In genomic region chr18:46649071-46649862, GRCh38 we compare ENCODE assay signal across 27 cellular contexts. TPM values are rescaled to one million over a fixed set of nuclear protein-coding genes. Genes with fewer than 3 reads are reported as not detected.
"Had no signal": no experiment of that assay in that cellular context is flagged by ENCODE, and none has a peak within 500 bp of the region (broad histone marks: within the 10 kb centered on the region; RNA-seq: fewer than 3 reads in every experiment).

No MANE protein-coding gene starts in this region.

- H3K27me3 ChIP-seq: brain microvascular endothelial cell, neural progenitor cell, right lobe of liver, thyroid gland, upper lobe of left lung had no signal

- H3K4me1 ChIP-seq: neural progenitor cell, right lobe of liver, upper lobe of left lung had no signal

- H3K36me3 ChIP-seq: brain microvascular endothelial cell, neural progenitor cell, right lobe of liver, thyroid gland, upper lobe of left lung had no signal

- H2AFZ ChIP-seq: neural progenitor cell had no signal

- H3K9me3 ChIP-seq: right lobe of liver, thyroid gland, upper lobe of left lung had no signal

- ATAC-seq: effector memory CD8-positive, alpha-beta T cell; natural killer cell; right lobe of liver; stimulated activated effector memory CD8-positive, alpha-beta T cell treated with anti-CD3 and anti-CD28 coated beads, Interleukin-12 subunit alpha, Interleukin-12 subunit beta, amount 100 ng/mL, for 72 hours; stimulated activated naive CD8-positive, alpha-beta T cell treated with anti-CD3 and anti-CD28 coated beads, Interleukin-15, amount 100 ng/mL, for 72 hours had no signal

- H3K27ac ChIP-seq: brain microvascular endothelial cell, neural progenitor cell, right lobe of liver, upper lobe of left lung had no signal

- H3K9ac ChIP-seq: neural progenitor cell had no signal

- H3K4me3 ChIP-seq: neural progenitor cell, right lobe of liver, thyroid gland, upper lobe of left lung had no signal

- DNase-seq: activated CD4-positive, alpha-beta memory T cell treated with anti-CD3 and anti-CD28 coated beads, Interleukin-2, amount 10 ng/mL, durations not matched to agents 7 days and 5 days; activated CD4-positive, alpha-beta T cell treated with anti-CD3 and anti-CD28 coated beads, Interleukin-2, amount 10 ng/mL, durations not matched to agents 24 days and 14 days; activated CD4-positive, CD25-positive, alpha-beta regulatory T cell treated with anti-CD3 and anti-CD28 coated beads, Interleukin-2, amount 50 U/mL, for 72 hours; activated CD8-positive, alpha-beta memory T cell treated with anti-CD3 and anti-CD28 coated beads, Interleukin-2, amount 50 U/mL, for 48 hours; activated gamma-delta T cell; activated naive CD4-positive, alpha-beta T cell treated with anti-CD3 and anti-CD28 coated beads, Interleukin-2, amount 10 ng/mL, durations not matched to agents 7 days and 5 days; activated naive CD8-positive, alpha-beta T cell treated with anti-CD3 and anti-CD28 coated beads, Interleukin-2, amount 10 ng/mL, durations not matched to agents 7 days and 5 days; activated T-cell treated with anti-CD3 and anti-CD28 coated beads, Interleukin-2, amount 50 U/mL, for 24 hours; brain microvascular endothelial cell; caudate nucleus; cortex of kidney; effector memory CD8-positive, alpha-beta T cell; erythroblast; foreskin fibroblast; natural killer cell; right lobe of liver; small intestine; stimulated activated CD4-positive, alpha-beta T cell treated with anti-CD3 and anti-CD28 coated beads, Interleukin-4, amount 100 ng/mL, for 24 hours; stimulated activated naive CD8-positive, alpha-beta T cell treated with anti-CD3 and anti-CD28 coated beads, Interleukin-15, amount 100 ng/mL, for 72 hours; SW 1271; T-helper 9 cell; upper lobe of left lung had no signal

- H3K4me2 ChIP-seq: neural progenitor cell had no signal

RNA-seq across cellular contexts. Expression of gene LOXHD1, which starts 7.8 kb away (rescaled TPM):
- total RNA-seq: activated CD4-positive, alpha-beta memory T cell treated with anti-CD3 and anti-CD28 coated beads, Interleukin-2, amount 10 ng/mL, durations not matched to agents 7 days and 5 days; activated CD4-positive, alpha-beta T cell treated with anti-CD3 and anti-CD28 coated beads, Interleukin-2, amount 10 ng/mL, durations not matched to agents 24 days and 14 days; astrocyte; chondrocyte; right lobe of liver had no signal
